In genomic region chr14:100667706-100668105, GRCh38 we compare ENCODE assay signal across 20 cellular contexts. TPM values are rescaled to one million over a fixed set of nuclear protein-coding genes. Genes with fewer than 3 reads are reported as not detected.
A peak's percentile ranks its signal among the peaks of the same experiment; 100 is the strongest.
DNase-seq lines count a peak whose midpoint lies in the region; ATAC-seq, FAIRE-seq and TF ChIP-seq lines count a peak whose summit lies in the region.
"Had no signal": no experiment of that assay in that cellular context is flagged by ENCODE, and none has a peak within 500 bp of the region (broad histone marks: within the 10 kb centered on the region; RNA-seq: fewer than 3 reads in every experiment).

No MANE protein-coding gene starts in this region.

- H3K27me3 Mint-ChIP-seq in brain (peaks cover 3% of the 10 kb centered on the region), nephron (ENCODE audit: low read depth) (peaks cover 29% of the 10 kb centered on the region)

- H3K27ac Mint-ChIP-seq in brain = peak overlapping the region in 4 of 5 experiments; percentile 48 to 84 (median 66)
- H3K27ac Mint-ChIP-seq in nephron = peak overlapping the region in 2 of 3 experiments; percentile 30 to 91
- H3K27ac Mint-ChIP-seq: CD4-positive, CD25-positive, alpha-beta regulatory T cell; CD8-positive, alpha-beta memory T cell; GM23338 had no signal

- TF ChIP-seq CTCF in brain (conservative IDR thresholded peaks at IDR 0.05) (no peak), kidney (IDR thresholded peaks at IDR 0.05; ENCODE audit: borderline replicate concordance, extremely low read depth, insufficient read depth) (no peak), nephron (IDR thresholded peaks at IDR 0.05; ENCODE audit: unreplicated experiment in 3 of 3) (no peak), suprapubic skin (IDR thresholded peaks at IDR 0.05) (no peak)

- WGBS in suprapubic skin = 92% methylated on average over 6 of the region's 17 CpGs

- no peak overlapping the region for H3K9ac ChIP-seq in kidney (ENCODE audit: low read length in 2 of 2)

- no peak for ATAC-seq in HG03442 (IDR thresholded peaks at IDR 0.05; ENCODE audit: unreplicated experiment)
- no peak for ATAC-seq in GM21367 (IDR thresholded peaks at IDR 0.05; ENCODE audit: unreplicated experiment)
- ATAC-seq: GM23338 had no signal

- H3K9me3 ChIP-seq in kidney (ENCODE audit: control insufficient read depth in 1 of 2, low read length in 2 of 2) (no peaks in the 10 kb centered on the region), suprapubic skin (no peaks in the 10 kb centered on the region)
- H3K9me3 ChIP-seq: BE2C had no signal

- FAIRE-seq in kidney (lab: Jason Lieb, UNC) = no peak
- FAIRE-seq: A204.1, G401.6, GM12891, GM19239 had no signal

- intact Hi-C loops in kidney (cut with DNase I) = no loop called here

- no peak overlapping the region for H3K4me3 Mint-ChIP-seq in brain
- no peak overlapping the region for H3K4me3 Mint-ChIP-seq in nephron
- H3K4me3 Mint-ChIP-seq: CD4-positive, CD25-positive, alpha-beta regulatory T cell; CD8-positive, alpha-beta memory T cell; GM23338; H9 had no signal

- TF ChIP-seq POLR2A in suprapubic skin (IDR thresholded peaks at IDR 0.05) = no peak

- H3K9me3 Mint-ChIP-seq in brain (peaks cover 0 to 18% (median 0%) of the 10 kb centered on the region in 5 experiments), nephron (no peaks in the 10 kb centered on the region)
- H3K9me3 Mint-ChIP-seq: CD4-positive, CD25-positive, alpha-beta regulatory T cell; CD8-positive, alpha-beta memory T cell; GM23338; H9 had no signal

- H3K36me3 Mint-ChIP-seq in brain = no peaks in the 10 kb centered on the region
- no peaks in the 10 kb centered on the region for H3K36me3 Mint-ChIP-seq in nephron (ENCODE audit: low read depth)
- H3K36me3 Mint-ChIP-seq: CD4-positive, CD25-positive, alpha-beta regulatory T cell; CD8-positive, alpha-beta memory T cell had no signal

- DNase-seq in kidney = peak; percentile 52
- DNase-seq in suprapubic skin (ENCODE audit: low spot score in 2 of 2) = no peak
- DNase-seq: ACHN; BE2C; C1 segment of cervical spinal cord; CD4-positive, CD25-positive, alpha-beta regulatory T cell; CD8-positive, alpha-beta memory T cell; COR-L47; DMS 273 treated with DMSO at 0.1 percent for 48 hours; DMS53; H9 had no signal

- peaks cover 87% of the 10 kb centered on the region for H3K4me1 Mint-ChIP-seq in brain
- peaks cover 73% of the 10 kb centered on the region for H3K4me1 Mint-ChIP-seq in nephron

- TF ChIP-seq EP300 in suprapubic skin (IDR thresholded peaks at IDR 0.05) = no peak

- H3K4me1 ChIP-seq in kidney (ENCODE audit: control insufficient read depth in 1 of 2, insufficient read depth in 1 of 2, low read depth in 1 of 2, low read length in 2 of 2) = peaks cover 23 to 33% of the 10 kb centered on the region in 2 donors
- H3K4me1 ChIP-seq in suprapubic skin = peaks cover 18% of the 10 kb centered on the region

- H3K27ac ChIP-seq in kidney (ENCODE audit: low read depth in 2 of 2, low read length in 2 of 2) (no peak overlapping the region), suprapubic skin (no peak overlapping the region)

- H3K4me3 ChIP-seq in kidney (ENCODE audit: low read length in 2 of 2) (no peak overlapping the region), suprapubic skin (no peak overlapping the region)
- H3K4me3 ChIP-seq: GM23338 had no signal

- H3K27me3 ChIP-seq in suprapubic skin = peaks cover 67% of the 10 kb centered on the region
- H3K27me3 ChIP-seq: BE2C had no signal

- H3K36me3 ChIP-seq in kidney (ENCODE audit: control insufficient read depth in 1 of 2, insufficient read depth in 2 of 2, low read length in 2 of 2) = no peaks in the 10 kb centered on the region
- no peaks in the 10 kb centered on the region for H3K36me3 ChIP-seq in suprapubic skin
- H3K36me3 ChIP-seq: BE2C had no signal

RNA-seq across cellular contexts. Expression of gene DLK1, which starts 59.0 kb away (rescaled TPM):
- polyA plus RNA-seq in brain (ENCODE audit: insufficient read depth, low read depth, low replicate concordance) = 233 TPM
- total RNA-seq in kidney = not detected
- polyA plus RNA-seq in kidney (ENCODE audit: insufficient read depth, low read depth, low replicate concordance) = 0.17 TPM
- not detected for total RNA-seq in suprapubic skin
- total RNA-seq: CD4-positive, CD25-positive, alpha-beta regulatory T cell; CD8-positive, alpha-beta memory T cell had no signal
- polyA plus RNA-seq: CD4-positive, CD25-positive, alpha-beta regulatory T cell; CD8-positive, alpha-beta memory T cell had no signal
